15 cellular contexts compared by ENCODE assay signal in the genomic region with DNA sequence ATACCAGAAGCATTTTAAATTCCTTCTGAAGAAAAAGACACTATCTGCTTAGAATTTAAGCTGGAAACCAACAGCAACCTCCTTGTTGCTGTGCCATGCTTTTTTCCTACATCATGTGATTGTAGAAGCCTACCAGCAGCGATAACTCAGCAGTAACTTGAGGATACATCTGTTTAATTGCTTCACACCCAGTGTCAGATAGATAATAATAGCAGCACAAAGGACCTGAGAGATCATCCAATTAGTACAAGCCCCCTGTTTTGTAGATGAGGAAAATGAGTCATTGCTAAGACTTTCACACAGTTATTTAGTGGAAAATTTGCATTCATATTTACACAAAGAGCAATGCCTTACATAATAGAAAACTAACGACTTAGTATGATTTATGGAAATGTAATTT.
"Had no signal": no experiment of that assay in that cellular context is flagged by ENCODE, and none has a peak within 500 bp of the region (broad histone marks: within the 10 kb centered on the region; RNA-seq: fewer than 3 reads in every experiment).

No MANE protein-coding gene starts in this region.

- ATAC-seq: gastrocnemius medialis; left lung; stimulated activated naive CD8-positive, alpha-beta T cell treated with anti-CD3 and anti-CD28 coated beads, Interleukin-15, Interleukin-2, amounts not matched to agents 100 U/mL and 50 U/mL, for 24 hours had no signal

- DNase-seq: activated CD4-positive, alpha-beta T cell treated with anti-CD3 and anti-CD28 coated beads, Interleukin-2, amount 50 U/mL, for 1 hour; activated CD4-positive, CD25-positive, alpha-beta regulatory T cell treated with anti-CD3 and anti-CD28 coated beads, Interleukin-2, amount 50 U/mL, for 72 hours; activated CD8-positive, alpha-beta memory T cell treated with anti-CD3 and anti-CD28 coated beads, Interleukin-2, amount 50 U/mL, for 4 hours; activated effector memory CD4-positive, alpha-beta T cell treated with anti-CD3 and anti-CD28 coated beads, Interleukin-2, amount 50 U/mL, for 16 hours; activated naive CD4-positive, alpha-beta T cell treated with anti-CD3 and anti-CD28 coated beads, Interleukin-2, amount 50 U/mL, for 16 hours; activated T-cell treated with anti-CD3 and anti-CD28 coated beads, Interleukin-2, amount 50 U/mL, for 48 hours; aorta; gastrocnemius medialis; head of caudate nucleus; left lung; midbrain; retina; stimulated activated naive CD8-positive, alpha-beta T cell treated with anti-CD3 and anti-CD28 coated beads, Interleukin-15, Interleukin-2, amounts not matched to agents 100 U/mL and 50 U/mL, for 24 hours; substantia nigra; tibial artery had no signal
